ENCODE assay signal across 8 cellular contexts in the genomic region with DNA sequence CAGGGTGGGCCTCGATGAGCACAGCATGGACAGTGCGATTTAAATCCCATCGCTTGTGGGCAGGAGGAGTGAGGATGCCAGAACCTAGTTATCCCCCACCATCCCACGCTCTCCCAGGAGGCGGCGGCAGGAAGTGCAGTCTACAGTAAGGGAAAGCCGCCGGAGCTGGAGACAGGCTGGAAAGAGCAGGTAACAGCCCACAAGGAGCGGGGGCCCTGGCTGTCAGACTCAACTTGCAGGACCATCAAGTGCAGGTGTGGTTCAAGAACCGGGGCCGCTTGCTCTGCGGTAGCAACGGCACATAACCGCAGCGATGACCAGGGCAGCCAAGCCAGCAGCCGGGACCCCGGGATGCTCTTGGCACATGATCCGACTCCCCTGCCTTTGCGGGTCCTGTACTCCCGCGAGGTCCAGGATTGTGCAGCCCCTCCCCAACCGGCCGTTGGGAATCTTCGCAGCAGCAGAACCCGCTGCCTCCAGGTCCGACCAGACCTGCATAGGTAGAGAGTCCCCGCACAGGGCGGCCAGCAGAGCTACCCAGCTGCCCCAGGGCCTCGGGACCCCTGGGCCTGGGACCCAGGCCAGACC.
DNase-seq lines count a peak whose midpoint lies in the region; ATAC-seq and TF ChIP-seq lines count a peak whose summit lies in the region.

No MANE protein-coding gene starts in this region.

- peak; percentile 14 for DNase-seq in COLO829 (ENCODE audit: low spot score)
- no peak for DNase-seq in HCT116 (ENCODE audit: low read depth, low spot score)
- peak; percentile 87 for DNase-seq in SK-N-DZ (ENCODE audit: low spot score)
- no peak for DNase-seq in foreskin keratinocyte
- no peak for DNase-seq in activated gamma-delta T cell (lab: John Stamatoyannopoulos, UW)
- no peak for DNase-seq in activated CD4-positive, alpha-beta T cell treated with anti-CD3 and anti-CD28 coated beads, Interleukin-2, amount 50 U/mL, for 48 hours

- H3K4me2 ChIP-seq in HCT116 (ENCODE audit: low read length) (no peak overlapping the region), neural cell (ENCODE audit: low read length) (peak overlapping the region; percentile 40)

- CTCF ChIA-PET in HCT116 (lab: Charles Lee), result no interaction called here

- TF ChIP-seq CTCF in HCT116 (IDR thresholded peaks at IDR 0.05 in 2 of 3, conservative IDR thresholded peaks at IDR 0.05 in 1 of 3; ENCODE audit: borderline replicate concordance in 1 of 3, insufficient read depth in 1 of 3, low read depth in 2 of 3, low read length in 2 of 3), result no peak
- peak; percentile 43 for TF ChIP-seq CTCF in foreskin keratinocyte (conservative IDR thresholded peaks at IDR 0.05)
- peak; percentile 56 for TF ChIP-seq CTCF in neural cell (IDR thresholded peaks at IDR 0.05; ENCODE audit: poor library complexity, severe bottlenecking)

- intact Hi-C loops in HCT116 (cut with micrococcal nuclease), result no loop called here

- BruUV-seq in HCT116 (replicated peaks; lab: Mats Ljungman, UMichigan), result no TSS peak

- ATAC-seq in HCT116 (0 out of 2 replicates have a peak, but pooled peaks have one; percentile 44), foreskin keratinocyte (peak; percentile 89), GM21515 (IDR thresholded peaks at IDR 0.05; ENCODE audit: unreplicated experiment) (no peak)

- H4K20me1 ChIP-seq in HCT116 (ENCODE audit: insufficient read depth), result no peaks in the 10 kb centered on the region
- no peaks in the 10 kb centered on the region for H4K20me1 ChIP-seq in neural cell (ENCODE audit: insufficient read depth)

- RAD21 ChIA-PET in HCT116 (lab: Charles Lee; ENCODE audit: low non-redundant PET in 1 of 2, low total read pairs in 2 of 2, uncharacterized antibody in 2 of 2, unreplicated experiment in 2 of 2), result no interaction called here

- H3F3A ChIP-seq in neural cell (ENCODE audit: insufficient read depth, low read length, poor library complexity, severe bottlenecking), result no peaks in the 10 kb centered on the region

- POLR2A ChIA-PET in HCT116 (lab: Charles Lee), result no interaction called here

- H3K9me2 ChIP-seq in HCT116 (ENCODE audit: insufficient read depth) (no peaks in the 10 kb centered on the region), neural cell (ENCODE audit: insufficient read depth, low read length) (no peaks in the 10 kb centered on the region)

- no peak for TF ChIP-seq EP300 in neural cell (conservative IDR thresholded peaks at IDR 0.05; ENCODE audit: poor library complexity, severe bottlenecking)

- H3K27ac ChIP-seq in HCT116 (ENCODE audit: low read depth, low read length), result no peak overlapping the region
- no peak overlapping the region for H3K27ac ChIP-seq in foreskin keratinocyte
- peak overlapping the region; percentile 28 for H3K27ac ChIP-seq in neural cell (ENCODE audit: low read length)

- H3K9ac ChIP-seq in HCT116 (ENCODE audit: low read length) (no peak overlapping the region), neural cell (ENCODE audit: low read length) (peak overlapping the region; percentile 61)

- H3K4me3 ChIP-seq in HCT116 (replicated peaks in 1 of 2; ENCODE audit: low read depth in 1 of 2, low read length in 2 of 2) (no peak overlapping the region), neural cell (ENCODE audit: low read length) (peak overlapping the region; percentile 71)

- H3K9me3 ChIP-seq in HCT116 (ENCODE audit: control insufficient read depth in 1 of 2, insufficient read depth in 1 of 2, low read depth in 1 of 2, low read length in 2 of 2) (no peaks in the 10 kb centered on the region), neural cell (ENCODE audit: low read length) (no peaks in the 10 kb centered on the region)

- no peak for TF ChIP-seq POLR2A in HCT116 (IDR thresholded peaks at IDR 0.05; ENCODE audit: borderline replicate concordance, extremely low read depth, insufficient read depth, insufficient read length)

- H3K4me1 ChIP-seq in HCT116 (ENCODE audit: control insufficient read depth in 1 of 2, insufficient read depth in 2 of 2, low read length in 2 of 2) (no peaks in the 10 kb centered on the region), foreskin keratinocyte (no peaks in the 10 kb centered on the region)

- H3K27me3 ChIP-seq in HCT116 (ENCODE audit: insufficient read depth, low read length) (no peaks in the 10 kb centered on the region), foreskin keratinocyte (no peaks in the 10 kb centered on the region), neural cell (ENCODE audit: insufficient read depth, low read depth, low read length) (no peaks in the 10 kb centered on the region)

- H2AFZ ChIP-seq in HCT116 (ENCODE audit: low read depth, low read length, poor library complexity, severe bottlenecking), result no peak overlapping the region
- peak overlapping the region; percentile 93 for H2AFZ ChIP-seq in neural cell (ENCODE audit: low read depth, low read length)

- no peaks in the 10 kb centered on the region for H3K79me2 ChIP-seq in HCT116 (ENCODE audit: insufficient read depth, low read length)
- H3K79me2 ChIP-seq in neural cell (replicated peaks; ENCODE audit: insufficient read depth, low read length), result no peaks in the 10 kb centered on the region

- TF ChIP-seq RAD21 in HCT116 (IDR thresholded peaks at IDR 0.05; ENCODE audit: low read depth) (no peak), neural cell (conservative IDR thresholded peaks at IDR 0.05) (no peak)

- H3K36me3 ChIP-seq in HCT116 (ENCODE audit: control insufficient read depth in 1 of 2, insufficient read depth in 2 of 2, low read length in 2 of 2), result no peaks in the 10 kb centered on the region
- H3K36me3 ChIP-seq in neural cell (ENCODE audit: insufficient read depth, low read length), result no peaks in the 10 kb centered on the region

TF ChIP-seq in HCT116, 20 proteins besides CTCF, POLR2A, EP300 and RAD21 (continues in another document):
- TF ChIP-seq ZFX (IDR thresholded peaks at IDR 0.05) (no peak), EGR1 (IDR thresholded peaks at IDR 0.05; ENCODE audit: low read depth) (no peak), MAX (IDR thresholded peaks at IDR 0.05) (no peak), EZH2 (IDR thresholded peaks at IDR 0.05) (no peak), SP1 (IDR thresholded peaks at IDR 0.05; ENCODE audit: low read depth) (no peak), REST (IDR thresholded peaks at IDR 0.05; ENCODE audit: low read depth) (no peak)

TF ChIP-seq in neural cell, 6 proteins besides CTCF, POLR2A, EP300 and RAD21:
- no peak for TF ChIP-seq SMC3 (conservative IDR thresholded peaks at IDR 0.05; ENCODE audit: poor library complexity)
- no peak for TF ChIP-seq MXI1 (conservative IDR thresholded peaks at IDR 0.05; ENCODE audit: poor library complexity, severe bottlenecking)
- TF ChIP-seq REST (IDR thresholded peaks at IDR 0.05; ENCODE audit: borderline replicate concordance), result no peak
- no peak for TF ChIP-seq TAF1 (IDR thresholded peaks at IDR 0.05; ENCODE audit: low read depth)
- TF ChIP-seq POLR2AphosphoS5 (IDR thresholded peaks at IDR 0.05), result no peak
- no peak for TF ChIP-seq EZH2 (IDR thresholded peaks at IDR 0.05; ENCODE audit: borderline replicate concordance, insufficient read depth, low read length, poor library complexity, severe bottlenecking)

Comparison
In these comparisons a context has a peak if more than half of its experiments do, and no peak if none do; other contexts are left out.
1. DNase-seq: peak in COLO829 (single experiment) and SK-N-DZ (single experiment); none in HCT116 (single experiment), foreskin keratinocyte (0 of 2), activated gamma-delta T cell (single experiment) and activated CD4-positive, alpha-beta T cell treated with anti-CD3 and anti-CD28 coated beads, Interleukin-2, amount 50 U/mL, for 48 hours (0 of 2).
2. CTCF ChIP-seq: peak in foreskin keratinocyte (single experiment) and neural cell (single experiment); none in HCT116 (0 of 3).